Comparison of ENCODE assay signal across 8 cellular contexts in genomic region chr3:195458188-195458800, GRCh38. TPM values are rescaled to one million over a fixed set of nuclear protein-coding genes. Genes with fewer than 3 reads are reported as not detected.
A peak's percentile ranks its signal among the peaks of the same experiment; 100 is the strongest.
DNase-seq lines count a peak whose midpoint lies in the region; ATAC-seq and TF ChIP-seq lines count a peak whose summit lies in the region.

No MANE protein-coding gene starts in this region.

- DNase-seq in activated CD4-positive, CD25-positive, alpha-beta regulatory T cell treated with anti-CD3 and anti-CD28 coated beads, Interleukin-2, amount 50 U/mL, for 72 hours: no peak
- DNase-seq in HL-60 (ENCODE audit: low read depth in 1 of 2, low spot score in 1 of 2): peak in 1 of 2 experiments; percentile 8
- DNase-seq in activated naive CD8-positive, alpha-beta T cell treated with anti-CD3 and anti-CD28 coated beads, Interleukin-2, amount 10 ng/mL, durations not matched to agents 7 days and 5 days: no peak
- DNase-seq in stimulated activated effector memory CD8-positive, alpha-beta T cell treated with anti-CD3 and anti-CD28 coated beads, Interleukin-12 subunit alpha, Interleukin-12 subunit beta, amount 100 ng/mL, for 72 hours (ENCODE audit: low spot score in 2 of 2): no peak
- DNase-seq in LoVo (ENCODE audit: low spot score): no peak
- DNase-seq in NCI-H526 treated with DMSO at 0.1 percent for 48 hours (lab: John Stamatoyannopoulos, UW): no peak
- DNase-seq in head of caudate nucleus: no peak

- H3K27me3 ChIP-seq in HL-60 (ENCODE audit: insufficient read depth, poor library complexity, severe bottlenecking): no peaks in the 10 kb centered on the region

- POLR2A ChIA-PET in activated naive CD8-positive, alpha-beta T cell treated with anti-CD3 and anti-CD28 coated beads, Interleukin-2, amount 10 ng/mL, durations not matched to agents 7 days and 5 days (lab: Charles Lee): interaction anchor here (1.1 kb wide), 1 partner anchor 17 kb away, joined by 5 read pairs; no protein-coding TSS in a partner anchor

- H3K36me3 Mint-ChIP-seq in activated naive CD8-positive, alpha-beta T cell treated with anti-CD3 and anti-CD28 coated beads, Interleukin-2, amount 10 ng/mL, durations not matched to agents 7 days and 5 days: peaks cover 5% of the 10 kb centered on the region
- H3K36me3 Mint-ChIP-seq in stimulated activated effector memory CD8-positive, alpha-beta T cell treated with anti-CD3 and anti-CD28 coated beads, Interleukin-12 subunit alpha, Interleukin-12 subunit beta, amount 100 ng/mL, for 72 hours: no peaks in the 10 kb centered on the region

- H3K27me3 Mint-ChIP-seq in activated naive CD8-positive, alpha-beta T cell treated with anti-CD3 and anti-CD28 coated beads, Interleukin-2, amount 10 ng/mL, durations not matched to agents 7 days and 5 days: peaks cover 2% of the 10 kb centered on the region

- peaks cover 14% of the 10 kb centered on the region for H3K4me1 Mint-ChIP-seq in activated naive CD8-positive, alpha-beta T cell treated with anti-CD3 and anti-CD28 coated beads, Interleukin-2, amount 10 ng/mL, durations not matched to agents 7 days and 5 days
- peaks cover 9% of the 10 kb centered on the region for H3K4me1 Mint-ChIP-seq in stimulated activated effector memory CD8-positive, alpha-beta T cell treated with anti-CD3 and anti-CD28 coated beads, Interleukin-12 subunit alpha, Interleukin-12 subunit beta, amount 100 ng/mL, for 72 hours

- ATAC-seq in activated CD4-positive, CD25-positive, alpha-beta regulatory T cell treated with anti-CD3 and anti-CD28 coated beads, Interleukin-2, amount 50 U/mL, for 24 hours: peak; percentile 87 to 96
- ATAC-seq in activated naive CD8-positive, alpha-beta T cell treated with anti-CD3 and anti-CD28 coated beads, Interleukin-2, amount 10 ng/mL, durations not matched to agents 7 days and 5 days (ENCODE audit: low read depth): peak; percentile 96
- ATAC-seq in stimulated activated effector memory CD8-positive, alpha-beta T cell treated with anti-CD3 and anti-CD28 coated beads, Interleukin-12 subunit alpha, Interleukin-12 subunit beta, amount 100 ng/mL, for 72 hours: peak; percentile 78

- peak overlapping the region; percentile 74 for H3K4me3 Mint-ChIP-seq in activated naive CD8-positive, alpha-beta T cell treated with anti-CD3 and anti-CD28 coated beads, Interleukin-2, amount 10 ng/mL, durations not matched to agents 7 days and 5 days
- H3K4me3 Mint-ChIP-seq in stimulated activated effector memory CD8-positive, alpha-beta T cell treated with anti-CD3 and anti-CD28 coated beads, Interleukin-12 subunit alpha, Interleukin-12 subunit beta, amount 100 ng/mL, for 72 hours: no peak overlapping the region

- TF ChIP-seq CTCF in HL-60 (IDR thresholded peaks at IDR 0.05; ENCODE audit: insufficient read depth, low read length): no peak

- H3K27ac Mint-ChIP-seq in activated naive CD8-positive, alpha-beta T cell treated with anti-CD3 and anti-CD28 coated beads, Interleukin-2, amount 10 ng/mL, durations not matched to agents 7 days and 5 days: peak overlapping the region; percentile 91
- H3K27ac Mint-ChIP-seq in stimulated activated effector memory CD8-positive, alpha-beta T cell treated with anti-CD3 and anti-CD28 coated beads, Interleukin-12 subunit alpha, Interleukin-12 subunit beta, amount 100 ng/mL, for 72 hours: peak overlapping the region; percentile 84

- peaks cover 8% of the 10 kb centered on the region for H3K9me3 Mint-ChIP-seq in activated naive CD8-positive, alpha-beta T cell treated with anti-CD3 and anti-CD28 coated beads, Interleukin-2, amount 10 ng/mL, durations not matched to agents 7 days and 5 days
- H3K9me3 Mint-ChIP-seq in stimulated activated effector memory CD8-positive, alpha-beta T cell treated with anti-CD3 and anti-CD28 coated beads, Interleukin-12 subunit alpha, Interleukin-12 subunit beta, amount 100 ng/mL, for 72 hours: no peaks in the 10 kb centered on the region

- intact Hi-C loops in head of caudate nucleus (cut with DNase I): no loop called here

- no peak overlapping the region for H3K4me3 ChIP-seq in HL-60 (replicated peaks; ENCODE audit: insufficient read depth, low read length)

- peak overlapping the region; percentile 50 for H3K27ac ChIP-seq in HL-60 (replicated peaks)

RNA-seq across cellular contexts. Expression of gene ACAP2, which starts 15.5 kb away (rescaled TPM):
- 10 to 100 TPM; 68.3 to 73.4 TPM for total RNA-seq in activated naive CD8-positive, alpha-beta T cell treated with anti-CD3 and anti-CD28 coated beads, Interleukin-2, amount 10 ng/mL, durations not matched to agents 7 days and 5 days
